In genomic region chr18:55953326-55953725, GRCh38 we compare ENCODE assay signal across 27 cellular contexts.
"Had no signal": no experiment of that assay in that cellular context is flagged by ENCODE, and none has a peak within 500 bp of the region (broad histone marks: within the 10 kb centered on the region; RNA-seq: fewer than 3 reads in every experiment).

No MANE protein-coding gene starts in this region.

- ATAC-seq: effector memory CD8-positive, alpha-beta T cell; heart right ventricle; left colon; lower lobe of right lung; natural killer cell; psoas muscle; sciatic nerve; stimulated activated naive CD8-positive, alpha-beta T cell treated with anti-CD3 and anti-CD28 coated beads, Interleukin-15, amount 100 ng/mL, for 72 hours; upper lobe of right lung had no signal

- H3K27ac ChIP-seq: colonic mucosa, esophagus squamous epithelium, heart right ventricle, left ventricle myocardium inferior, lower lobe of right lung, ovary, psoas muscle, suprapubic skin, transverse colon, upper lobe of right lung, uterus had no signal

- H3K27me3 ChIP-seq: colonic mucosa, esophagus squamous epithelium, heart right ventricle, ovary, suprapubic skin, transverse colon, upper lobe of right lung, uterus had no signal

- H3K4me1 ChIP-seq: colonic mucosa, esophagus squamous epithelium, lower lobe of right lung, suprapubic skin, transverse colon, upper lobe of right lung, uterus had no signal

- H3K9me3 ChIP-seq: colonic mucosa, esophagus squamous epithelium, heart right ventricle, left ventricle myocardium inferior, lower lobe of right lung, ovary, psoas muscle, suprapubic skin, transverse colon, upper lobe of right lung, uterus had no signal

- DNase-seq: colonic mucosa; effector memory CD8-positive, alpha-beta T cell; erythroblast; esophagus squamous epithelium; foreskin melanocyte; glutamatergic neuron; hippocampal formation; left colon; left ventricle myocardium inferior; lower lobe of right lung; natural killer cell; occipital lobe; ovary; psoas muscle; stimulated activated CD4-positive, alpha-beta T cell treated with anti-CD3 and anti-CD28 coated beads, Interleukin-12 subunit alpha, Interleukin-12 subunit beta, amount 100 ng/mL, for 4 hours; stimulated activated CD4-positive, alpha-beta T cell treated with anti-CD3 and anti-CD28 coated beads, Interleukin-1b, Interleukin-23, amount 100 ng/mL, for 48 hours; stimulated activated CD4-positive, alpha-beta T cell treated with anti-CD3 and anti-CD28 coated beads, Interleukin-4, amount 100 ng/mL, for 1 hour; stimulated activated CD8-positive, alpha-beta memory T cell treated with anti-CD3 and anti-CD28 coated beads, Interleukin-4, amount 100 ng/mL, for 48 hours; stimulated activated naive CD4-positive, alpha-beta T cell; stimulated activated naive CD8-positive, alpha-beta T cell treated with anti-CD3 and anti-CD28 coated beads, Interleukin-15, amount 100 ng/mL, for 72 hours; transverse colon; upper lobe of right lung; uterus had no signal

- H3K4me3 ChIP-seq: colonic mucosa, esophagus squamous epithelium, heart right ventricle, left ventricle myocardium inferior, lower lobe of right lung, ovary, psoas muscle, smooth muscle cell, suprapubic skin, transverse colon, upper lobe of right lung, uterus had no signal
